Comparison of ENCODE assay signal across 8 cellular contexts in the genomic region with DNA sequence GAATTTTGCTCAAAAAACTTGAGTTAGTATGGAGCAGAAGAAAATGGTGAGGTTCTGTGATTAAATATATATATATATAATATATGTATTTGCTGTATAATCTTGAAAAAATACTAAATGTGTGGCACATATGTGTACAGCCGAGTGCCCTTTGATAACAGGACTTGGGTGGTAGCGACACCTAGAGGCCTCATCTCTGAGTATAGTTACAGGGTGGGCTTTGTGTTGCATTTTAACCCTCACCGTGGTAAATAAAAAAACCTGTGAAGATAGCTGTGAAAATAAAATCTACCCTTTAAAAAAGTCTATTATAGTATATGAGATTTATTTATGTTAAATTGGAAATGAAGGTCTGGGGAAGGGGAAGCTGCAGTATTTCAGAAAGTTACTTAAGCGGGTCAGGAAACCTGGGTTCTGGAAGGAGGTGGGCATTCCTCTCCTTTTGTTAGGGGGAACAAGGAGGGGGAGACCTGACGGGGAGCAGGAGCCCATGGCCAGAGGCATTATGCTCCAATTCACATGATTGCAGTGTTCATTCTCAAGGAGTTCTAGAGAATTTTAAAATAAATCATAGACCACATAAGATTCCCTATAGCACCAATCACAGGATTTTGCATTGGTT.
DNase-seq lines count a peak whose midpoint lies in the region; ATAC-seq lines count a peak whose summit lies in the region.

No MANE protein-coding gene starts in this region.

- intact Hi-C loops in posterior vena cava (cut with DNase I): no loop called here

- peak; percentile 2 for DNase-seq in NK-92 treated with Interleukin-12 subunit alpha and Interleukin-12 subunit beta, amount 100 ng/mL, for 24 hours (lab: John Stamatoyannopoulos, UW)
- DNase-seq in NK-92 (lab: John Stamatoyannopoulos, UW; ENCODE audit: unreplicated experiment) (no peak), NCI-H2227 treated with DMSO at 0.1 percent for 48 hours (lab: John Stamatoyannopoulos, UW) (peak; percentile 51), fibroblast of the conjunctiva (ENCODE audit: low read depth) (peak; percentile 24), pons (ENCODE audit: low spot score) (peak; percentile 52), posterior vena cava (ENCODE audit: low spot score) (no peak)
- DNase-seq in activated CD8-positive, alpha-beta memory T cell treated with anti-CD3 and anti-CD28 coated beads for 4 hours (ENCODE audit: low read depth in 2 of 2): peak; percentile 23 to 30

- peak; percentile 82 for ATAC-seq in HG02571 (IDR thresholded peaks at IDR 0.05; ENCODE audit: unreplicated experiment)

Comparison
In these comparisons a context has a peak if more than half of its experiments do, and no peak if none do; other contexts are left out.
1. DNase-seq: peak in NK-92 treated with Interleukin-12 subunit alpha and Interleukin-12 subunit beta, amount 100 ng/mL, for 24 hours (single experiment), NCI-H2227 treated with DMSO at 0.1 percent for 48 hours (single experiment), activated CD8-positive, alpha-beta memory T cell treated with anti-CD3 and anti-CD28 coated beads for 4 hours (2 of 2), fibroblast of the conjunctiva (single experiment) and pons (single experiment); none in NK-92 (single experiment) and posterior vena cava (single experiment).